In the genomic region with DNA sequence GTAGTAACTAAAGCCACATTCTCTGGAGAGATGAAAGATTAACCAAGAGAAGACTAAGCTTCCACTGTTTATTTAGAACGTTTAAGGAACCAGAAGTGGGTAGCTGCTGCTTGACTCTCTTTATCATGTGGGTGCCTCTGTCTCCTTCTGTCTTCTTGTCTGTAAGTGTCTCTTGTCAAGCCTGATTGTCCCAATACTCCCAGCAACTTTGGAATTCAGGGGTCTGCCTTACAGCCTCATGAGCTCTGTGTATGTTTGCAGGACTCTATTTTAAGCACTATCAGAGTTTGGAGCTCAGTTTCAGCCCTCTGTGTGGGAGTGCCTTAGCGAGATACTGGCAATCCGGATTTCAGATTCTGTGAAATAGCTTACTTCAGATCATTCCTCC, we compare ENCODE assay signal across 24 cellular contexts. TPM values are rescaled to one million over a fixed set of nuclear protein-coding genes. Genes with fewer than 3 reads are reported as not detected.
"Had no signal": no experiment of that assay in that cellular context is flagged by ENCODE, and none has a peak within 500 bp of the region (broad histone marks: within the 10 kb centered on the region; RNA-seq: fewer than 3 reads in every experiment).

No MANE protein-coding gene starts in this region.

- H3K36me3 ChIP-seq: ovary, right lobe of liver, tibial artery, uterus had no signal

- H3K4me1 ChIP-seq: right lobe of liver, tibial artery, uterus had no signal

- DNase-seq: activated CD4-positive, alpha-beta memory T cell treated with anti-CD3 and anti-CD28 coated beads for 36 hours; activated CD4-positive, alpha-beta T cell treated with anti-CD3 and anti-CD28 coated beads for 36 hours; activated CD8-positive, alpha-beta memory T cell treated with anti-CD3 and anti-CD28 coated beads, Interleukin-2, amount 10 ng/mL, durations not matched to agents 7 days and 5 days; activated naive CD4-positive, alpha-beta T cell treated with Interleukin-2 at 50 U/mL for 16 hours; activated naive CD8-positive, alpha-beta T cell treated with anti-CD3 and anti-CD28 coated beads, Interleukin-2, amount 10 ng/mL, durations not matched to agents 7 days and 5 days; amygdala; caudate nucleus; dorsolateral prefrontal cortex; left ventricle myocardium superior; naive thymus-derived CD8-positive, alpha-beta T cell; ovary; right lobe of liver; stimulated activated CD8-positive, alpha-beta memory T cell treated with anti-CD3 and anti-CD28 coated beads, Interleukin-4, amount 100 ng/mL, for 48 hours; stimulated activated naive CD4-positive, alpha-beta T cell; tibial artery; uterus had no signal

- FAIRE-seq: frontal cortex had no signal

- H3K9me3 ChIP-seq: ovary, right lobe of liver, tibial artery, uterus had no signal

- H3K27ac Mint-ChIP-seq: activated CD4-positive, alpha-beta memory T cell treated with anti-CD3 and anti-CD28 coated beads for 36 hours; activated CD4-positive, alpha-beta T cell treated with anti-CD3 and anti-CD28 coated beads for 36 hours; activated CD8-positive, alpha-beta memory T cell treated with anti-CD3 and anti-CD28 coated beads, Interleukin-2, amount 10 ng/mL, durations not matched to agents 7 days and 5 days; activated naive CD8-positive, alpha-beta T cell treated with anti-CD3 and anti-CD28 coated beads, Interleukin-2, amount 10 ng/mL, durations not matched to agents 7 days and 5 days; activated T-helper 17 cell treated with anti-CD3 and anti-CD28 coated beads, Interleukin-2, amount 50 U/mL, for 72 hours; naive thymus-derived CD8-positive, alpha-beta T cell; WTC11 had no signal

- H3K4me1 Mint-ChIP-seq: activated CD4-positive, alpha-beta T cell treated with anti-CD3 and anti-CD28 coated beads for 36 hours; activated naive CD8-positive, alpha-beta T cell treated with anti-CD3 and anti-CD28 coated beads, Interleukin-2, amount 10 ng/mL, durations not matched to agents 7 days and 5 days; activated T-helper 17 cell treated with anti-CD3 and anti-CD28 coated beads, Interleukin-2, amount 50 U/mL, for 72 hours; WTC11 had no signal

- ATAC-seq: activated CD4-positive, alpha-beta T cell treated with anti-CD3 and anti-CD28 coated beads for 36 hours; activated CD8-positive, alpha-beta memory T cell treated with anti-CD3 and anti-CD28 coated beads, Interleukin-2, amount 10 ng/mL, durations not matched to agents 7 days and 5 days; activated T-helper 17 cell treated with anti-CD3 and anti-CD28 coated beads, Interleukin-2, amount 50 U/mL, for 72 hours; left ventricle myocardium superior; naive thymus-derived CD8-positive, alpha-beta T cell; right lobe of liver; WTC11 had no signal

- H3K4me3 Mint-ChIP-seq: activated CD4-positive, alpha-beta memory T cell treated with anti-CD3 and anti-CD28 coated beads for 36 hours; activated CD4-positive, alpha-beta T cell treated with anti-CD3 and anti-CD28 coated beads for 36 hours; activated CD8-positive, alpha-beta memory T cell treated with anti-CD3 and anti-CD28 coated beads, Interleukin-2, amount 10 ng/mL, durations not matched to agents 7 days and 5 days; activated naive CD8-positive, alpha-beta T cell treated with anti-CD3 and anti-CD28 coated beads, Interleukin-2, amount 10 ng/mL, durations not matched to agents 7 days and 5 days; activated T-helper 17 cell treated with anti-CD3 and anti-CD28 coated beads, Interleukin-2, amount 50 U/mL, for 72 hours; naive thymus-derived CD8-positive, alpha-beta T cell; WTC11 had no signal

- H3K4me3 ChIP-seq: dorsolateral prefrontal cortex, ovary, right lobe of liver, tibial artery, uterus had no signal

- H3K27ac ChIP-seq: dorsolateral prefrontal cortex, ovary, right lobe of liver, tibial artery, uterus had no signal

- H3K27me3 ChIP-seq: ovary, right lobe of liver, tibial artery, uterus had no signal

- H3K36me3 Mint-ChIP-seq: activated CD4-positive, alpha-beta memory T cell treated with anti-CD3 and anti-CD28 coated beads for 36 hours; activated naive CD8-positive, alpha-beta T cell treated with anti-CD3 and anti-CD28 coated beads, Interleukin-2, amount 10 ng/mL, durations not matched to agents 7 days and 5 days; naive thymus-derived CD8-positive, alpha-beta T cell; WTC11 had no signal

- H3K9me3 Mint-ChIP-seq: activated CD4-positive, alpha-beta memory T cell treated with anti-CD3 and anti-CD28 coated beads for 36 hours; activated T-helper 17 cell treated with anti-CD3 and anti-CD28 coated beads, Interleukin-2, amount 50 U/mL, for 72 hours; WTC11 had no signal

RNA-seq across cellular contexts. Expression of a gene that starts 29.3 kb away (rescaled TPM):
- total RNA-seq: activated CD4-positive, alpha-beta memory T cell treated with anti-CD3 and anti-CD28 coated beads for 36 hours; activated CD4-positive, alpha-beta T cell treated with anti-CD3 and anti-CD28 coated beads for 36 hours; activated CD8-positive, alpha-beta memory T cell treated with anti-CD3 and anti-CD28 coated beads, Interleukin-2, amount 10 ng/mL, durations not matched to agents 7 days and 5 days; activated naive CD8-positive, alpha-beta T cell treated with anti-CD3 and anti-CD28 coated beads, Interleukin-2, amount 10 ng/mL, durations not matched to agents 7 days and 5 days; dorsolateral prefrontal cortex; epithelial cell of proximal tubule; frontal cortex; kidney epithelial cell; left ventricle myocardium superior; mucosa of gallbladder; naive thymus-derived CD8-positive, alpha-beta T cell; ovary; right lobe of liver; subcutaneous adipose tissue; T-helper 1 cell treated with Interleukin-12 subunit alpha and Interleukin-12 subunit beta and Interleukin-4 antibody, amounts not matched to agents 30 ng/mL and 1 ng/mL, for 36 hours; uterus; WTC11 had no signal
- polyA plus RNA-seq: naive thymus-derived CD8-positive, alpha-beta T cell; ovary had no signal

RNA-seq across cellular contexts. Expression of a gene that starts 34.4 kb away (rescaled TPM):
- total RNA-seq: activated naive CD8-positive, alpha-beta T cell treated with anti-CD3 and anti-CD28 coated beads, Interleukin-2, amount 10 ng/mL, durations not matched to agents 7 days and 5 days; naive thymus-derived CD8-positive, alpha-beta T cell had no signal
- polyA plus RNA-seq: naive thymus-derived CD8-positive, alpha-beta T cell had no signal
